In genomic region chr11:130861902-130862552, GRCh38 we compare ENCODE assay signal across 8 cellular contexts. TPM values are rescaled to one million over a fixed set of nuclear protein-coding genes. Genes with fewer than 3 reads are reported as not detected.
DNase-seq lines count a peak whose midpoint lies in the region; ATAC-seq and TF ChIP-seq lines count a peak whose summit lies in the region.

No MANE protein-coding gene starts in this region.

- H2AFZ ChIP-seq in KMS-11 (ENCODE audit: low read depth) = no peak overlapping the region; the same call in 1 of the 2 replicates

- no peaks in the 10 kb centered on the region for H3K79me2 ChIP-seq in KMS-11 (ENCODE audit: insufficient read depth, low read depth)

- H3K9me3 ChIP-seq in esophagus squamous epithelium = no peaks in the 10 kb centered on the region

- H3K4me2 ChIP-seq in KMS-11 = no peak overlapping the region

- H3K27me3 Mint-ChIP-seq in natural killer cell (ENCODE audit: low read depth in 2 of 2) = peaks cover 6 to 10% of the 10 kb centered on the region in 2 donors

- ATAC-seq in GM21737 (IDR thresholded peaks at IDR 0.05; ENCODE audit: unreplicated experiment) = peak; percentile 81
- peak; percentile 90 to 99 (median 97) for ATAC-seq in natural killer cell
- ATAC-seq in stimulated activated effector memory CD8-positive, alpha-beta T cell treated with anti-CD3 and anti-CD28 coated beads, Interleukin-12 subunit alpha, Interleukin-12 subunit beta, amount 100 ng/mL, for 72 hours = peak; percentile 83

- H3K36me3 ChIP-seq in KMS-11 (ENCODE audit: insufficient read depth) (no peaks in the 10 kb centered on the region), esophagus squamous epithelium (no peaks in the 10 kb centered on the region)

- no peaks in the 10 kb centered on the region for H3K9me3 Mint-ChIP-seq in natural killer cell
- no peaks in the 10 kb centered on the region for H3K9me3 Mint-ChIP-seq in stimulated activated effector memory CD8-positive, alpha-beta T cell treated with anti-CD3 and anti-CD28 coated beads, Interleukin-12 subunit alpha, Interleukin-12 subunit beta, amount 100 ng/mL, for 72 hours

- intact Hi-C loops in esophagus squamous epithelium (cut with DNase I) (loop anchor here (5.0 kb wide), 1 partner anchor 425 kb away; no protein-coding TSS in a partner anchor), natural killer cell (cut with micrococcal nuclease) (loop anchor here (1.0 kb wide), 2 partner anchors 427 to 649 kb away; no protein-coding TSS in a partner anchor)

- no peak for TF ChIP-seq POLR2A in esophagus squamous epithelium (IDR thresholded peaks at IDR 0.05)

- H3K27me3 ChIP-seq in KMS-11 (ENCODE audit: insufficient read depth, low read depth) (no peaks in the 10 kb centered on the region), esophagus squamous epithelium (no peaks in the 10 kb centered on the region)

- no peak overlapping the region for H3K27ac Mint-ChIP-seq in natural killer cell
- H3K27ac Mint-ChIP-seq in stimulated activated effector memory CD8-positive, alpha-beta T cell treated with anti-CD3 and anti-CD28 coated beads, Interleukin-12 subunit alpha, Interleukin-12 subunit beta, amount 100 ng/mL, for 72 hours = no peak overlapping the region

- H3K27ac ChIP-seq in KMS-11 (no peak overlapping the region), esophagus squamous epithelium (peak overlapping the region in 3 of 4 donors; percentile 7 to 56 (median 39))

- peaks cover 10 to 12% of the 10 kb centered on the region in 2 donors for H3K4me1 Mint-ChIP-seq in natural killer cell
- H3K4me1 Mint-ChIP-seq in stimulated activated effector memory CD8-positive, alpha-beta T cell treated with anti-CD3 and anti-CD28 coated beads, Interleukin-12 subunit alpha, Interleukin-12 subunit beta, amount 100 ng/mL, for 72 hours = peaks cover 8% of the 10 kb centered on the region

- no peak overlapping the region for H3K4me3 ChIP-seq in KMS-11 (IDR thresholded peaks at IDR 0.05; ENCODE audit: insufficient read depth, low read depth, low read length)
- no peak overlapping the region for H3K4me3 ChIP-seq in esophagus squamous epithelium

- no peaks in the 10 kb centered on the region for H4K20me1 ChIP-seq in KMS-11 (ENCODE audit: insufficient read depth)

- H3K4me3 Mint-ChIP-seq in natural killer cell = no peak overlapping the region
- H3K4me3 Mint-ChIP-seq in stimulated activated effector memory CD8-positive, alpha-beta T cell treated with anti-CD3 and anti-CD28 coated beads, Interleukin-12 subunit alpha, Interleukin-12 subunit beta, amount 100 ng/mL, for 72 hours = no peak overlapping the region

- peak; percentile 94 for DNase-seq in DMS53 (lab: John Stamatoyannopoulos, UW)
- DNase-seq in OCI-M1 (lab: John Stamatoyannopoulos, UW) = peak; percentile 97
- DNase-seq in activated T-cell treated with anti-CD3 and anti-CD28 coated beads for 48 hours (ENCODE audit: low read depth) = peak; percentile 81
- peak; percentile 49 for DNase-seq in esophagus squamous epithelium (lab: John Stamatoyannopoulos, UW)
- peak; percentile 84 for DNase-seq in natural killer cell
- peak; percentile 86 to 92 for DNase-seq in stimulated activated effector memory CD8-positive, alpha-beta T cell treated with anti-CD3 and anti-CD28 coated beads, Interleukin-12 subunit alpha, Interleukin-12 subunit beta, amount 100 ng/mL, for 72 hours (ENCODE audit: low spot score in 2 of 2)

- H3K36me3 Mint-ChIP-seq in natural killer cell = no peaks in the 10 kb centered on the region
- no peaks in the 10 kb centered on the region for H3K36me3 Mint-ChIP-seq in stimulated activated effector memory CD8-positive, alpha-beta T cell treated with anti-CD3 and anti-CD28 coated beads, Interleukin-12 subunit alpha, Interleukin-12 subunit beta, amount 100 ng/mL, for 72 hours

- H3K4me1 ChIP-seq in KMS-11 (ENCODE audit: low read depth, poor library complexity, severe bottlenecking) (no peaks in the 10 kb centered on the region), esophagus squamous epithelium (peaks cover 0 to 24% (median 7%) of the 10 kb centered on the region in 3 donors)

- TF ChIP-seq CTCF in KMS-11 (conservative IDR thresholded peaks at IDR 0.05; ENCODE audit: low read depth, low read length) = peak; percentile 96
- TF ChIP-seq CTCF in esophagus squamous epithelium (IDR thresholded peaks at IDR 0.05) = peak; percentile 99 to 100 (median 100)
- peak; percentile 100 for TF ChIP-seq CTCF in natural killer cell (IDR thresholded peaks at IDR 0.05)

- H3K9ac ChIP-seq in KMS-11 = no peak overlapping the region

- 15 to 45% methylated on average over 7 to 10 of the region's 25 CpGs for WGBS in esophagus squamous epithelium, 2 donors

RNA-seq across cellular contexts. Expression of gene SNX19, which starts 54.3 kb away (rescaled TPM):
- total RNA-seq in esophagus squamous epithelium (10 to 100 TPM; 38.0 to 75.0 (median 52.1) TPM), natural killer cell (10 to 100 TPM; 65.4 to 76.6 (median 72.0) TPM)
